In the genomic region with DNA sequence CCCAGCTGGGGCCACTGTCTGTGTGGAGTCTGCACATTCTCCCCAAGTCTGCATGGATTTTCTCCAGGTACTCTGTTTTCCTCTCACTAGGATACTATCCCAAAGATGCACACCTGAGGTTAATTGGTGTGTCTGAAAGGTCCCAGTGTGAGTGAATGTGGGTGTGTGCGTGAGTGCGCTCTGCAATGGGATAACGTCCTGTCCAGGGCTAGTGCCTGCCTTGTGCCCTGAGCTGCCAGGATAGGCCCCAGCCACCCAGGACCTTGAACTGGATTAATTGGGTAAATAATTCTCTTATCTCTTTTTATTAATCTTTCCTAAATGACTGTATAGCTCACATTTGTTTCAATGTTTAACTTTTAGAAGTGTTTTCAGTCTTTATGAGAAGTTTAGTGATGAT, we compare ENCODE assay signal across 16 cellular contexts. TPM values are rescaled to one million over a fixed set of nuclear protein-coding genes. Genes with fewer than 3 reads are reported as not detected.
DNase-seq lines count a peak whose midpoint lies in the region; ATAC-seq, FAIRE-seq and TF ChIP-seq lines count a peak whose summit lies in the region.
"Had no signal": no experiment of that assay in that cellular context is flagged by ENCODE, and none has a peak within 500 bp of the region (broad histone marks: within the 10 kb centered on the region; RNA-seq: fewer than 3 reads in every experiment).

No MANE protein-coding gene starts in this region.

- no peak for TF ChIP-seq CTCF in adrenal gland (IDR thresholded peaks at IDR 0.05)
- TF ChIP-seq CTCF in mucosa of descending colon (IDR thresholded peaks at IDR 0.05), result no peak
- no peak for TF ChIP-seq CTCF in natural killer cell (IDR thresholded peaks at IDR 0.05)

- H3K27me3 ChIP-seq in adrenal gland (no peaks in the 10 kb centered on the region), small intestine (ENCODE audit: control insufficient read depth in 2 of 2, insufficient read depth in 2 of 2, low read length in 2 of 2) (no peaks in the 10 kb centered on the region)
- H3K27me3 ChIP-seq: BE2C had no signal

- H3K27ac ChIP-seq in adrenal gland (peak overlapping the region in 3 of 5 donors; percentile 35 to 59 (median 55)), small intestine (ENCODE audit: low read depth in 1 of 2, low read length in 1 of 2) (peak overlapping the region in 1 of 2 donors; percentile 72)

- no peaks in the 10 kb centered on the region for H3K36me3 ChIP-seq in adrenal gland (replicated peaks in 1 of 2)
- H3K36me3 ChIP-seq in mucosa of descending colon (ENCODE audit: low read depth), result no peaks in the 10 kb centered on the region
- no peaks in the 10 kb centered on the region for H3K36me3 ChIP-seq in small intestine (ENCODE audit: control insufficient read depth in 2 of 2, insufficient read depth in 2 of 2, low read length in 2 of 2)
- H3K36me3 ChIP-seq: BE2C had no signal

- peaks cover 37 to 68% of the 10 kb centered on the region in 2 donors for H3K27me3 Mint-ChIP-seq in natural killer cell (ENCODE audit: low read depth in 2 of 2)

- ATAC-seq in left colon, result peak; percentile 75
- peak; percentile 77 for ATAC-seq in mucosa of descending colon
- no peak for ATAC-seq in natural killer cell
- ATAC-seq in GM18517 (IDR thresholded peaks at IDR 0.05; ENCODE audit: unreplicated experiment), result no peak
- ATAC-seq: GM12878, GM23338 had no signal

- TF ChIP-seq POLR2A in adrenal gland (IDR thresholded peaks at IDR 0.05), result no peak

- H3K9me3 Mint-ChIP-seq in natural killer cell, result no peaks in the 10 kb centered on the region
- H3K9me3 Mint-ChIP-seq: GM23338, H9 had no signal

- H3K27ac Mint-ChIP-seq in natural killer cell, result no peak overlapping the region
- H3K27ac Mint-ChIP-seq: GM23338, H9 had no signal

- H3K4me3 ChIP-seq in adrenal gland (no peak overlapping the region), mucosa of descending colon (no peak overlapping the region), small intestine (ENCODE audit: low read depth in 1 of 2, low read length in 2 of 2) (no peak overlapping the region)
- H3K4me3 ChIP-seq: GM12878, GM23338 had no signal

- no peak overlapping the region for H3K4me3 Mint-ChIP-seq in natural killer cell
- H3K4me3 Mint-ChIP-seq: CD4-positive, alpha-beta memory T cell; GM23338; H9 had no signal

- H3K4me1 ChIP-seq in adrenal gland (replicated peaks in 1 of 2), result peaks cover 12 to 16% of the 10 kb centered on the region in 2 donors
- H3K4me1 ChIP-seq in mucosa of descending colon (ENCODE audit: low read depth), result peaks cover 20% of the 10 kb centered on the region
- no peaks in the 10 kb centered on the region for H3K4me1 ChIP-seq in small intestine (ENCODE audit: control insufficient read depth in 2 of 2, insufficient read depth in 1 of 2, low read depth in 1 of 2, low read length in 1 of 2)

- intact Hi-C loops in adrenal gland (cut with DNase I), result no loop called here
- intact Hi-C loops in left colon (cut with DNase I, micrococcal nuclease), result no loop called here
- intact Hi-C loops in mucosa of descending colon (cut with DNase I, micrococcal nuclease), result no loop called here
- intact Hi-C loops in natural killer cell (cut with micrococcal nuclease), result no loop called here

- no peak for FAIRE-seq in small intestine (lab: Jason Lieb, UNC)
- FAIRE-seq: A204.1, GM12878, GM18507 had no signal

- DNase-seq in adrenal gland (peak in 3 of 7 donors; percentile 46 to 59 (median 50)), left colon (peak; percentile 52 to 60), mucosa of descending colon (peak; percentile 53 to 62 (median 54)), small intestine (peak; percentile 91), natural killer cell (no peak), NCI-H345 treated with DMSO at 0.1 percent for 48 hours (lab: John Stamatoyannopoulos, UW; ENCODE audit: unreplicated experiment) (no peak)
- no peak for DNase-seq in NK-92 treated with Interleukin-12 subunit alpha and Interleukin-12 subunit beta, amount 100 ng/mL, for 24 hours (lab: John Stamatoyannopoulos, UW)
- DNase-seq: BE2C; CD4-positive, alpha-beta memory T cell; DMS79; H9 had no signal

- H3K36me3 Mint-ChIP-seq in natural killer cell, result no peaks in the 10 kb centered on the region
- H3K36me3 Mint-ChIP-seq: CD4-positive, alpha-beta memory T cell had no signal

- no peaks in the 10 kb centered on the region for H3K4me1 Mint-ChIP-seq in natural killer cell
- H3K4me1 Mint-ChIP-seq: CD4-positive, alpha-beta memory T cell; GM23338 had no signal

- 43 to 58% (median 48%) methylated on average over 3 of the region's 3 CpGs for WGBS in adrenal gland, 4 donors
- WGBS in small intestine, 3 donors, result 22 to 61% (median 51%) methylated on average over 3 of the region's 3 CpGs

- no peaks in the 10 kb centered on the region for H3K9me3 ChIP-seq in adrenal gland (replicated peaks in 1 of 3)
- H3K9me3 ChIP-seq in mucosa of descending colon, result no peaks in the 10 kb centered on the region
- no peaks in the 10 kb centered on the region for H3K9me3 ChIP-seq in small intestine (ENCODE audit: control insufficient read depth, low read depth)
- H3K9me3 ChIP-seq: BE2C had no signal

RNA-seq across cellular contexts. Expression of a gene that starts 11.5 kb away (rescaled TPM):
- total RNA-seq in adrenal gland (100 to 1,000 TPM in 2 of 8 donors, 10 to 100 TPM in 6; 27.8 to 130 (median 68.5) TPM), left colon (100 to 1,000 TPM; 142 to 166 TPM), mucosa of descending colon (100 to 1,000 TPM in 2 of 3 donors, 10 to 100 TPM in 1; 80.7 to 147 (median 125) TPM), natural killer cell (10 to 100 TPM; 39.7 to 50.0 (median 46.9) TPM)
- polyA plus RNA-seq in adrenal gland (10 to 100 TPM in 1 of 3 donors, 1 to 10 TPM in 2; 5.2 to 53.0 (median 6.0) TPM), small intestine (10 to 100 TPM; 16.3 to 32.0 (median 18.4) TPM)

Comparison
In these comparisons a context has a peak if more than half of its experiments do, and no peak if none do; other contexts are left out.
1. DNase-seq: peak in left colon (2 of 2), mucosa of descending colon (3 of 3) and small intestine (single experiment); none in natural killer cell (single experiment), NK-92 treated with Interleukin-12 subunit alpha and Interleukin-12 subunit beta, amount 100 ng/mL, for 24 hours (single experiment) and NCI-H345 treated with DMSO at 0.1 percent for 48 hours (single experiment).
2. ATAC-seq: peak in left colon (single experiment) and mucosa of descending colon (single experiment); none in natural killer cell (0 of 3) and GM18517 (single experiment).